In genomic region chr1:37670133-37670532, GRCh38 we compare ENCODE assay signal across 9 cellular contexts. TPM values are rescaled to one million over a fixed set of nuclear protein-coding genes. Genes with fewer than 3 reads are reported as not detected.
"Had no signal": no experiment of that assay in that cellular context is flagged by ENCODE, and none has a peak within 500 bp of the region (broad histone marks: within the 10 kb centered on the region; RNA-seq: fewer than 3 reads in every experiment).

No MANE protein-coding gene starts in this region.

- H3K36me3 ChIP-seq: HAP-1 had no signal

- H3K4me3 Mint-ChIP-seq: GM23338, HFFc6 had no signal

- H3K9me3 Mint-ChIP-seq: GM23338, HFFc6 had no signal

- H3K4me2 ChIP-seq: GM23338 had no signal

- ATAC-seq: GM23338, HCT116 had no signal

- H3K4me3 ChIP-seq: GM23248, GM23338, HAP-1 had no signal

- DNase-seq: GM23248, GOT3, H7, HCEC 1CT, HFFc6 had no signal

- H2AFZ ChIP-seq: GM23248, GM23338 had no signal

- H3K9me3 ChIP-seq: HAP-1 had no signal

- H3K9ac ChIP-seq: GM23248 had no signal

- H3K27ac ChIP-seq: GM23248 had no signal

- H3K27ac Mint-ChIP-seq: GM23338, HFFc6 had no signal

- H3K4me1 ChIP-seq: HAP-1 had no signal

RNA-seq across cellular contexts. Expression of gene RSPO1, which starts 35.4 kb away (rescaled TPM):
- total RNA-seq: GM23338, H1, HFFc6 had no signal
- polyA plus RNA-seq: GM23248 had no signal
